ENCODE assay signal across 1 cellular context in genomic region chr2:19580830-19581229, GRCh38.
TF ChIP-seq lines count a peak whose summit lies in the region.

No MANE protein-coding gene starts in this region.

TF ChIP-seq in HepG2, 621 proteins besides CTCF, POLR2A, EP300 and RAD21 (continues in another document):
- no peak for TF ChIP-seq NFAT5 (CRISPR knock-in tag; IDR thresholded peaks at IDR 0.05)
- TF ChIP-seq HOXA9 (CRISPR knock-in tag; IDR thresholded peaks at IDR 0.05; ENCODE audit: borderline replicate concordance): no peak
- no peak for TF ChIP-seq ZNF784 (CRISPR knock-in tag; IDR thresholded peaks at IDR 0.05; ENCODE audit: borderline replicate concordance)
- TF ChIP-seq RFXAP (CRISPR knock-in tag; IDR thresholded peaks at IDR 0.05; ENCODE audit: borderline replicate concordance): no peak
- no peak for TF ChIP-seq SRSF9 (IDR thresholded peaks at IDR 0.05; ENCODE audit: borderline replicate concordance, insufficient read depth, low read depth, low read length, poor library complexity, severe bottlenecking)
- TF ChIP-seq SOX5 (CRISPR knock-in tag; IDR thresholded peaks at IDR 0.05; ENCODE audit: borderline replicate concordance): 0 out of 2 replicates have a peak, but pooled peaks have one; percentile 20
- no peak for TF ChIP-seq FOXP1 (IDR thresholded peaks at IDR 0.05)
- TF ChIP-seq FOXP1 (CRISPR knock-in tag; IDR thresholded peaks at IDR 0.05): 0 out of 2 replicates have a peak, but pooled peaks have one; percentile 27
- TF ChIP-seq ESRRA (CRISPR knock-in tag; IDR thresholded peaks at IDR 0.05; ENCODE audit: low read depth): no peak
- TF ChIP-seq ZNF335 (CRISPR knock-in tag; IDR thresholded peaks at IDR 0.05): no peak
- no peak for TF ChIP-seq SYNCRIP (IDR thresholded peaks at IDR 0.05; ENCODE audit: insufficient read depth, low read depth, low read length)
- no peak for TF ChIP-seq SMARCC2 (IDR thresholded peaks at IDR 0.05)
- peak; percentile 74 for TF ChIP-seq TEAD3 (CRISPR knock-in tag; optimal IDR thresholded peaks at IDR 0.05; ENCODE audit: borderline replicate concordance)
- TF ChIP-seq ATF5 (CRISPR knock-in tag; IDR thresholded peaks at IDR 0.05; ENCODE audit: low read depth): no peak
- TF ChIP-seq SUZ12 (IDR thresholded peaks at IDR 0.05; ENCODE audit: low read depth, low read length): no peak
- no peak for TF ChIP-seq ZGPAT (CRISPR knock-in tag; IDR thresholded peaks at IDR 0.05)
- TF ChIP-seq RBFOX2 (IDR thresholded peaks at IDR 0.05; ENCODE audit: low read depth, low read length): no peak
- TF ChIP-seq BCL6 (CRISPR knock-in tag; IDR thresholded peaks at IDR 0.05): peak; percentile 99
- 0 out of 2 replicates have a peak, but pooled peaks have one; percentile 29 for TF ChIP-seq SAP130 (CRISPR knock-in tag; IDR thresholded peaks at IDR 0.05; ENCODE audit: low read depth)
- TF ChIP-seq ZNF251 (CRISPR knock-in tag; IDR thresholded peaks at IDR 0.05): no peak
- no peak for TF ChIP-seq ZNF569 (CRISPR knock-in tag; IDR thresholded peaks at IDR 0.05; ENCODE audit: borderline replicate concordance)
- TF ChIP-seq RFXANK (CRISPR knock-in tag; IDR thresholded peaks at IDR 0.05): no peak
- no peak for TF ChIP-seq LRRFIP1 (CRISPR knock-in tag; conservative IDR thresholded peaks at IDR 0.05)
- TF ChIP-seq ZNF224 (CRISPR knock-in tag; IDR thresholded peaks at IDR 0.05): no peak
- peak; percentile 88 for TF ChIP-seq RARA (CRISPR knock-in tag; IDR thresholded peaks at IDR 0.05)
- TF ChIP-seq GATAD2A (CRISPR knock-in tag; IDR thresholded peaks at IDR 0.05): 0 out of 2 replicates have a peak, but pooled peaks have one; percentile 15
- 0 out of 2 replicates have a peak, but pooled peaks have one; percentile 19 for TF ChIP-seq MYC (CRISPR knock-in tag; IDR thresholded peaks at IDR 0.05; ENCODE audit: borderline replicate concordance)
- no peak for TF ChIP-seq FOXC1 (CRISPR knock-in tag; IDR thresholded peaks at IDR 0.05; ENCODE audit: borderline replicate concordance)
- TF ChIP-seq ZXDC (CRISPR knock-in tag; IDR thresholded peaks at IDR 0.05): no peak
- TF ChIP-seq REL (CRISPR knock-in tag; conservative IDR thresholded peaks at IDR 0.05): no peak
- TF ChIP-seq SOX13 (IDR thresholded peaks at IDR 0.05): no peak
- peak in 1 of 2 experiments; percentile 24; a peak in 1 of 4 replicates for TF ChIP-seq SOX13 (CRISPR knock-in tag; conservative IDR thresholded peaks at IDR 0.05 in 1 of 2, IDR thresholded peaks at IDR 0.05 in 1 of 2)
- TF ChIP-seq RNF2 (conservative IDR thresholded peaks at IDR 0.05; ENCODE audit: low read depth): no peak
- TF ChIP-seq TBP (CRISPR knock-in tag; IDR thresholded peaks at IDR 0.05): no peak
- peak; percentile 51 for TF ChIP-seq TBL1XR1 (IDR thresholded peaks at IDR 0.05; ENCODE audit: borderline replicate concordance, low read length, partially characterized antibody)
- TF ChIP-seq ELK4 (CRISPR knock-in tag; IDR thresholded peaks at IDR 0.05; ENCODE audit: borderline replicate concordance): no peak
- no peak for TF ChIP-seq ZNF570 (CRISPR knock-in tag; IDR thresholded peaks at IDR 0.05; ENCODE audit: borderline replicate concordance)
- TF ChIP-seq SNRNP70 (IDR thresholded peaks at IDR 0.05; ENCODE audit: low read depth, low read length): no peak
- no peak for TF ChIP-seq ZNF615 (CRISPR knock-in tag; IDR thresholded peaks at IDR 0.05; ENCODE audit: borderline replicate concordance)
- no peak for TF ChIP-seq GPN1 (CRISPR knock-in tag; IDR thresholded peaks at IDR 0.05; ENCODE audit: borderline replicate concordance)
- peak; percentile 76 for TF ChIP-seq FOSL2 (CRISPR knock-in tag; IDR thresholded peaks at IDR 0.05)
- peak; percentile 79 for TF ChIP-seq RXRA (CRISPR knock-in tag; IDR thresholded peaks at IDR 0.05)
- TF ChIP-seq SKI (IDR thresholded peaks at IDR 0.05; ENCODE audit: partially characterized antibody): peak; percentile 90
- TF ChIP-seq ZNF367 (CRISPR knock-in tag; IDR thresholded peaks at IDR 0.05; ENCODE audit: borderline replicate concordance): no peak
- TF ChIP-seq ATF4 (CRISPR knock-in tag; IDR thresholded peaks at IDR 0.05): peak in 1 of 2 experiments; percentile 26; a peak in 1 of 4 replicates
- no peak for TF ChIP-seq E2F2 (CRISPR knock-in tag; IDR thresholded peaks at IDR 0.05; ENCODE audit: borderline replicate concordance)
- TF ChIP-seq ZNF644 (CRISPR knock-in tag; IDR thresholded peaks at IDR 0.05; ENCODE audit: low read depth): peak; percentile 10; the same call in 1 of the 2 replicates
- peak; percentile 90 for TF ChIP-seq BHLHE40 (IDR thresholded peaks at IDR 0.05; ENCODE audit: low read length)
- TF ChIP-seq RFX5 (IDR thresholded peaks at IDR 0.05; ENCODE audit: low read depth, low read length): no peak
- no peak for TF ChIP-seq RFX3 (CRISPR knock-in tag; IDR thresholded peaks at IDR 0.05)
- no peak for TF ChIP-seq THAP8 (CRISPR knock-in tag; IDR thresholded peaks at IDR 0.05; ENCODE audit: borderline replicate concordance)
- peak; percentile 44; the same call in 1 of the 2 replicates for TF ChIP-seq FOXK1 (CRISPR knock-in tag; IDR thresholded peaks at IDR 0.05; ENCODE audit: borderline replicate concordance, low read depth)
